ENCODE assay signal across 2 cellular contexts in genomic region chr16:15548482-15548891, GRCh38.
TF ChIP-seq lines count a peak whose summit lies in the region.

No MANE protein-coding gene starts in this region.

TF ChIP-seq in IMR-90, 13 proteins besides CTCF, POLR2A, EP300 and RAD21 (continued from another document):
- TF ChIP-seq ELK1 (IDR thresholded peaks at IDR 0.05; ENCODE audit: borderline replicate concordance, low read depth, low read length) = no peak
- TF ChIP-seq NFE2L2 (IDR thresholded peaks at IDR 0.05; ENCODE audit: low read depth, low read length) = no peak
- no peak for TF ChIP-seq CEBPB (IDR thresholded peaks at IDR 0.05; ENCODE audit: low read depth, low read length)
- TF ChIP-seq FOS (IDR thresholded peaks at IDR 0.05; ENCODE audit: low read depth, low read length) = no peak
- no peak for TF ChIP-seq RCOR1 (IDR thresholded peaks at IDR 0.05; ENCODE audit: insufficient replicate concordance, low read length)
- TF ChIP-seq MXI1 (IDR thresholded peaks at IDR 0.05; ENCODE audit: borderline replicate concordance, low read depth, low read length) = no peak
- TF ChIP-seq RFX5 (IDR thresholded peaks at IDR 0.05; ENCODE audit: low read depth, low read length) = no peak
- TF ChIP-seq USF2 (IDR thresholded peaks at IDR 0.05; ENCODE audit: low read depth, low read length) = no peak
- no peak for TF ChIP-seq MAFK (IDR thresholded peaks at IDR 0.05; ENCODE audit: low read depth, low read length)
- TF ChIP-seq SMC3 (IDR thresholded peaks at IDR 0.05; ENCODE audit: low read depth, low read length) = no peak
- no peak for TF ChIP-seq CHD1 (IDR thresholded peaks at IDR 0.05; ENCODE audit: low read depth, low read length)

TF ChIP-seq in K562, 482 proteins besides CTCF, POLR2A, EP300 and RAD21 (continued from another document):
- TF ChIP-seq PHF8 (IDR thresholded peaks at IDR 0.05; ENCODE audit: borderline replicate concordance, low read length) = no peak
- TF ChIP-seq ZNF518B (CRISPR knock-in tag; IDR thresholded peaks at IDR 0.05) = no peak
- TF ChIP-seq ZNF79 (CRISPR knock-in tag; IDR thresholded peaks at IDR 0.05; ENCODE audit: low read depth) = no peak
- TF ChIP-seq IFI16 (CRISPR knock-in tag; IDR thresholded peaks at IDR 0.05) = no peak
- TF ChIP-seq AFF1 (IDR thresholded peaks at IDR 0.05; ENCODE audit: low read depth in 1 of 2, partially characterized antibody in 2 of 2) = no peak
- no peak for TF ChIP-seq HBP1 (CRISPR knock-in tag; IDR thresholded peaks at IDR 0.05)
- no peak for TF ChIP-seq AFF4 (CRISPR knock-in tag; IDR thresholded peaks at IDR 0.05)
- no peak for TF ChIP-seq NFXL1 (CRISPR knock-in tag; IDR thresholded peaks at IDR 0.05)
- TF ChIP-seq MAX (CRISPR knock-in tag; IDR thresholded peaks at IDR 0.05) = no peak
- TF ChIP-seq SRSF7 (optimal IDR thresholded peaks at IDR 0.05; ENCODE audit: low read depth, low read length) = no peak
- TF ChIP-seq POLR2AphosphoS5 (IDR thresholded peaks at IDR 0.05; ENCODE audit: control insufficient read depth, insufficient read depth, low read depth, low read length) = no peak
- TF ChIP-seq PKNOX1 (IDR thresholded peaks at IDR 0.05) = no peak
- TF ChIP-seq SIRT6 (IDR thresholded peaks at IDR 0.05; ENCODE audit: low read depth, low read length) = no peak
- no peak for TF ChIP-seq ZC3H4 (CRISPR knock-in tag; IDR thresholded peaks at IDR 0.05; ENCODE audit: borderline replicate concordance)
- TF ChIP-seq CREB3L1 (IDR thresholded peaks at IDR 0.05; ENCODE audit: borderline replicate concordance, low read depth) = no peak
- TF ChIP-seq ZNF609 (CRISPR knock-in tag; IDR thresholded peaks at IDR 0.05; ENCODE audit: borderline replicate concordance) = no peak
